ENCODE assay signal across 20 cellular contexts in genomic region chr7:157989611-157990010, GRCh38.
"Had no signal": no experiment of that assay in that cellular context is flagged by ENCODE, and none has a peak within 500 bp of the region (broad histone marks: within the 10 kb centered on the region; RNA-seq: fewer than 3 reads in every experiment).

No MANE protein-coding gene starts in this region.

- H3K27me3 ChIP-seq: ovary, right atrium auricular region, right lobe of liver, stomach, testis, thyroid gland, transverse colon, upper lobe of left lung had no signal

- H3K4me1 ChIP-seq: lower lobe of right lung, right atrium auricular region, right lobe of liver, stomach, thyroid gland, transverse colon, upper lobe of left lung had no signal

- H3K27ac ChIP-seq: lower lobe of right lung, ovary, right atrium auricular region, right lobe of liver, stomach, testis, thyroid gland, transverse colon, upper lobe of left lung had no signal

- H3K4me3 ChIP-seq: lower lobe of right lung, ovary, right atrium auricular region, right lobe of liver, smooth muscle cell, stomach, testis, thyroid gland, transverse colon, upper lobe of left lung had no signal

- ATAC-seq: left ventricle myocardium superior; lower lobe of right lung; naive thymus-derived CD8-positive, alpha-beta T cell; stimulated activated naive B cell treated with anti-CD40 and anti-IgM and Interleukin-4, amounts not matched to agents 10 μg/mL and 1 μg/mL and 100 μg/mL, for 72 hours; stimulated activated naive CD8-positive, alpha-beta T cell treated with anti-CD3 and anti-CD28 coated beads, Interleukin-15, Interleukin-2, amounts not matched to agents 100 U/mL and 50 U/mL, for 24 hours had no signal

- DNase-seq: head of caudate nucleus; hippocampal formation; left ventricle myocardium superior; lower lobe of right lung; mammary epithelial cell; mesenchymal stem cell; naive thymus-derived CD8-positive, alpha-beta T cell; ovary; stimulated activated CD4-positive, alpha-beta T cell treated with anti-CD3 and anti-CD28 coated beads, Interleukin-2, amount 100 ng/mL, for 24 hours; stimulated activated CD4-positive, alpha-beta T cell treated with anti-CD3 and anti-CD28 coated beads, Interleukin-4, amount 100 ng/mL, for 1 hour; stimulated activated naive B cell treated with anti-CD40 and anti-IgM and Interleukin-4, amounts not matched to agents 10 μg/mL and 1 μg/mL and 100 μg/mL, for 72 hours; stimulated activated naive CD8-positive, alpha-beta T cell treated with anti-CD3 and anti-CD28 coated beads, Interleukin-15, Interleukin-2, amounts not matched to agents 100 U/mL and 50 U/mL, for 24 hours; stomach; testis; thyroid gland; transverse colon; upper lobe of left lung had no signal

- H3K9me3 ChIP-seq: lower lobe of right lung, ovary, right atrium auricular region, right lobe of liver, stomach, testis, thyroid gland, transverse colon, upper lobe of left lung had no signal

- H3K36me3 ChIP-seq: lower lobe of right lung, ovary, right atrium auricular region, right lobe of liver, stomach, thyroid gland, transverse colon, upper lobe of left lung had no signal
